1 cellular context compared by ENCODE assay signal in the genomic region with DNA sequence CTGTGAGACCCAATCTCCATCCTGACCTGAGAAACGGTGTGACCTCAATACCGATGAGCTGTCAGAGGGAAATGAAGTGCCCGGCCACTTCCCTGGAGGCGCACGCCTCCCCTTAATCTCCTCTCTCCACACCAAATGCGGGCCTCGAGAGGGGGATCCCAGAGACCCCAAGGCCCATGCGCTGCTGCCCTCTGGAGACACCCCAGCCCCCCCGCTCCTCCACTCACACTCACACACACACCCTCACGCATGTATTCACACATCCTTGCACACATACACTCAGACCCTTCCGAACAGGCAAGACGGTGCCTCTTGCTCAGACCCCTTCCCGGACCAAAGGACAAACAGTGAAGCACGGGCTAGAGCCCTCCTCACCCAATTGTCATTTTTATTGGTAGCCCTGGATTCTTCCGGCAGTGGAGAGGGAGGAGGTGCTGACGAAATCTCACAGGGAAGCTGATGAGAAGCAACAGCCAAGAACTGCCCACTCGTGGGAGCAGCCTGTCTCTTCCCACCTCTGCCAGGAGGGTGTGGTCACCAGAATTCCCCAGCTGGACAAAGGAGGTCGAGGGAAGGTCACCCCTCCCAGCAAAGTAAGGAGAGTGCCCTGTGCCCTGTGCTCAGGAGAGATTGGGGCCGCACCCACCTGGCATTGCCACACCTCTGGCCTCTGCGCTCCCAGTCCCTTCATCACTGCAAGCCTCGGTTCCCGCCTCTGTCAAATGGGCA.
TF ChIP-seq lines count a peak whose summit lies in the region.

No MANE protein-coding gene starts in this region.

TF ChIP-seq in GM12878, 131 proteins besides CTCF, POLR2A, EP300 and RAD21 (continued from another document):
- TF ChIP-seq ZBTB40 (IDR thresholded peaks at IDR 0.05; ENCODE audit: borderline replicate concordance) (no peak), ZNF592 (IDR thresholded peaks at IDR 0.05) (no peak), HDAC6 (IDR thresholded peaks at IDR 0.05; ENCODE audit: unreplicated experiment) (no peak), YBX1 (IDR thresholded peaks at IDR 0.05) (no peak), ZSCAN29 (IDR thresholded peaks at IDR 0.05) (no peak)
